28 cellular contexts compared by ENCODE assay signal in the genomic region with DNA sequence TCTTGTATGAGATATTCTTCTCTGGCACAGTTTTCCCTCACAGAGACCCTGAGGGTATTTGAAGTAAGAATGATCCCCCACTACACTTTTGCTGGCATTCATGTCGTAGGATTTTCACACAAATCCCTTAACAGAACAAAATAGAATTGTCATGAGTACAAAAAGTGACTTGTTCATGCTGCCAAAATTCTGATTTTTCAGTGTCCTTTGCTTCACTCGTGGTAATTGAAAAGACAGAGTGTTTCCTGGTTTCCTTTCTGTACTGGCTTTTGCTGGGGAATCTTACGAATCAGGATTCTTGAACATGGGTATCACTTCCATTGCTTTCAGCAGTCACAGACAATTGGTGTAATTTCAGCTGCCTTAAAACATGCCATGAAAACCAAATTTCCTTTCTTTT.
"Had no signal": no experiment of that assay in that cellular context is flagged by ENCODE, and none has a peak within 500 bp of the region (broad histone marks: within the 10 kb centered on the region; RNA-seq: fewer than 3 reads in every experiment).

No MANE protein-coding gene starts in this region.

- H3K4me1 Mint-ChIP-seq: mesothelial cell of epicardium; naive thymus-derived CD4-positive, alpha-beta T cell; nephron progenitor cell; stimulated activated effector memory CD8-positive, alpha-beta T cell treated with anti-CD3 and anti-CD28 coated beads, Interleukin-12 subunit alpha, Interleukin-12 subunit beta, amount 100 ng/mL, for 72 hours had no signal

- H3K36me3 Mint-ChIP-seq: mesothelial cell of epicardium; naive thymus-derived CD4-positive, alpha-beta T cell; stimulated activated effector memory CD8-positive, alpha-beta T cell treated with anti-CD3 and anti-CD28 coated beads, Interleukin-12 subunit alpha, Interleukin-12 subunit beta, amount 100 ng/mL, for 72 hours had no signal

- H3K4me3 Mint-ChIP-seq: mesothelial cell of epicardium; naive thymus-derived CD4-positive, alpha-beta T cell; nephron progenitor cell; stimulated activated effector memory CD8-positive, alpha-beta T cell treated with anti-CD3 and anti-CD28 coated beads, Interleukin-12 subunit alpha, Interleukin-12 subunit beta, amount 100 ng/mL, for 72 hours had no signal

- ATAC-seq: foreskin keratinocyte; left lobe of liver; naive thymus-derived CD4-positive, alpha-beta T cell; pancreas; sciatic nerve; stimulated activated effector memory CD8-positive, alpha-beta T cell treated with anti-CD3 and anti-CD28 coated beads, Interleukin-12 subunit alpha, Interleukin-12 subunit beta, amount 100 ng/mL, for 72 hours had no signal

- H3K9me3 ChIP-seq: esophagus muscularis mucosa, pancreas, right atrium auricular region, suprapubic skin, thyroid gland, vagina had no signal

- H3K27me3 ChIP-seq: esophagus muscularis mucosa, foreskin keratinocyte, pancreas, right atrium auricular region, suprapubic skin, thyroid gland, vagina had no signal

- FAIRE-seq: colon, endothelial cell of umbilical vein, keratinocyte, pancreas had no signal

- H3K27me3 Mint-ChIP-seq: naive thymus-derived CD4-positive, alpha-beta T cell; progenitor cell of endocrine pancreas had no signal

- DNase-seq: central memory CD4-positive, alpha-beta T cell; effector memory CD4-positive, alpha-beta T cell; foreskin keratinocyte; mesenchymal stem cell; naive thymus-derived CD4-positive, alpha-beta T cell; nephron progenitor cell; occipital lobe; pancreas; stimulated activated CD4-positive, alpha-beta T cell treated with anti-CD3 and anti-CD28 coated beads, Interleukin-12 subunit alpha, Interleukin-12 subunit beta, amount 100 ng/mL, for 4 hours; stimulated activated CD4-positive, alpha-beta T cell treated with anti-CD3 and anti-CD28 coated beads, Interleukin-1b, Interleukin-23, amount 100 ng/mL, for 48 hours; stimulated activated CD4-positive, alpha-beta T cell treated with anti-CD3 and anti-CD28 coated beads, Interleukin-4, amount 100 ng/mL, for 1 hour; stimulated activated naive CD4-positive, alpha-beta T cell treated with Interleukin-2 at 50 U/mL for 16 hours; thyroid gland; trophoblast cell had no signal

- H3K27ac Mint-ChIP-seq: mesothelial cell of epicardium; naive thymus-derived CD4-positive, alpha-beta T cell; nephron progenitor cell; progenitor cell of endocrine pancreas; stimulated activated effector memory CD8-positive, alpha-beta T cell treated with anti-CD3 and anti-CD28 coated beads, Interleukin-12 subunit alpha, Interleukin-12 subunit beta, amount 100 ng/mL, for 72 hours had no signal

- H3K4me2 ChIP-seq: smooth muscle cell had no signal

- H3K4me3 ChIP-seq: esophagus muscularis mucosa, lung, pancreas, right atrium auricular region, smooth muscle cell, suprapubic skin, thyroid gland, vagina had no signal

- H3K27ac ChIP-seq: esophagus muscularis mucosa, foreskin keratinocyte, pancreas, right atrium auricular region, suprapubic skin, thyroid gland, vagina had no signal

- H3K9me3 Mint-ChIP-seq: mesothelial cell of epicardium, nephron progenitor cell had no signal

- H3K36me3 ChIP-seq: esophagus muscularis mucosa, pancreas, right atrium auricular region, suprapubic skin, thyroid gland, vagina had no signal

- H3K4me1 ChIP-seq: esophagus muscularis mucosa, foreskin keratinocyte, pancreas, right atrium auricular region, suprapubic skin, thyroid gland, vagina had no signal
